Comparison of ENCODE assay signal across 11 cellular contexts in the genomic region with DNA sequence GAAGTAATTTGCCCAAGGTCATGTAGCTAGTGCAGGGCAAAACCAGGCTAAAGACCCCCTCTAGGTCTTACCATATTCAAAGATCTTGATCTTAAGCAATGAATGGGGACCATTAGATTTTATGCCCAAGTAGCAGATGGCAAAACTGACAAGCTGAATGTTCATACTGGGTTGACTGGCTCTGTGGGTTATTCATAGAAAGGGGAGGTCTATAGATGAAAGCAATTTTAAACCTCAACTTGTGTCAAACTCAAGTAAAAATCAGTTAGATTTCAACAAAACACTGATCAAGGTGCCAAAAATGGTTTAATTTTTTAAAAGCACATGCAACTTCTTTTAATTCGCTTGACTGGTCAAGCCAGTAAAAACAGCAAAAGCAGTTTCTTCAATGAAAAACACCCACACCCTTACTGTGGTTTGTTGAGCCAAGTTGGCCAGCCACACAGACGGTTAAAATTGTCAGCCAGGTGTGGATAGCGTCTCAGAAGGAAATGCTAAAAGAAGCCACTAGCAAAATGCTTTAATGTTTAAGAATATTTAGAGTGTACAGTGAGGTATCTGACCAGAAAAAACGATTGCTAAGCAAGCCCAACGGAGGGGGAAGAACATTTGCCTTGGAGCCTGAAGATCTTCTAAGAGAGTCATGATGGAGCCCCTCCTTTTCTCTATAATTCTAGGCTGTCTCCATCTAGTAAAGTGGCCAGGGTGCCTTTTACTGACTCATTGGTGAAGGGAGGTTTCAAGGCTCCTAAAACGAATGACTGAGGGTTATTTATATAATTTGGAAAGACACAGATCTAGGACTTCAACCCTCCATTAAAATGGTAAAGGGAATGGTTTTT.
A peak's percentile ranks its signal among the peaks of the same experiment; 100 is the strongest.
DNase-seq lines count a peak whose midpoint lies in the region; ATAC-seq and TF ChIP-seq lines count a peak whose summit lies in the region.
"Had no signal": no experiment of that assay in that cellular context is flagged by ENCODE, and none has a peak within 500 bp of the region (broad histone marks: within the 10 kb centered on the region; RNA-seq: fewer than 3 reads in every experiment).

No MANE protein-coding gene starts in this region.

- H3K9me2 ChIP-seq in SK-N-SH = no peaks in the 10 kb centered on the region

- TF ChIP-seq RAD21 in SK-N-SH (IDR thresholded peaks at IDR 0.05; ENCODE audit: low read length) = no peak

- no peak for TF ChIP-seq EP300 in SK-N-SH (IDR thresholded peaks at IDR 0.05; ENCODE audit: borderline replicate concordance in 1 of 2, low read depth in 1 of 2, low read length in 1 of 2)

- H3K27ac Mint-ChIP-seq in IgD-negative memory B cell (no peak overlapping the region), natural killer cell (no peak overlapping the region)

- WGBS in SK-N-SH (ENCODE audit: low lambda C conversion rate) = 41% methylated on average over 6 of the region's 6 CpGs

- H3K4me3 ChIP-seq in GM12864 (ENCODE audit: low read depth, low read length) (no peak overlapping the region), SK-N-SH (ENCODE audit: low read depth in 2 of 2, low read length in 1 of 2) (no peak overlapping the region), A673 (ENCODE audit: low read depth, low read length, poor library complexity, severe bottlenecking) (no peak overlapping the region)

- POLR2A ChIA-PET in SK-N-SH (lab: Yijun Ruan, JAX) (no interaction called here), A673 (lab: Charles Lee; ENCODE audit: low non-redundant PET) (no interaction called here)

- peaks cover 19 to 28% (median 26%) of the 10 kb centered on the region in 3 donors for H3K4me1 Mint-ChIP-seq in IgD-negative memory B cell
- H3K4me1 Mint-ChIP-seq in natural killer cell = no peaks in the 10 kb centered on the region

- H3K4me1 ChIP-seq in SK-N-SH (ENCODE audit: control insufficient read depth in 1 of 2, insufficient read depth in 2 of 2, low read depth in 1 of 2, low read length in 1 of 2) (no peaks in the 10 kb centered on the region), A673 (ENCODE audit: insufficient read depth, low read length, poor library complexity, severe bottlenecking) (no peaks in the 10 kb centered on the region)

- H4K20me1 ChIP-seq in SK-N-SH (ENCODE audit: insufficient read depth) = no peaks in the 10 kb centered on the region

- intact Hi-C loops in A673 (cut with micrococcal nuclease; ENCODE audit: unreplicated experiment) (no loop called here), natural killer cell (cut with micrococcal nuclease) (no loop called here)

- no TSS peak for BruUV-seq in A673 (replicated peaks; lab: Mats Ljungman, UMichigan)

- H3K27me3 ChIP-seq in SK-N-SH (ENCODE audit: insufficient read depth) (no peaks in the 10 kb centered on the region), A673 (replicated peaks; ENCODE audit: insufficient read depth, low read depth, low read length, poor library complexity) (no peaks in the 10 kb centered on the region)

- H3K27ac ChIP-seq in SK-N-SH (ENCODE audit: low read depth in 2 of 2, low read length in 1 of 2) = no peak overlapping the region
- no peak overlapping the region for H3K27ac ChIP-seq in A673 (ENCODE audit: low read depth, low read length, poor library complexity, severe bottlenecking)

- H3F3A ChIP-seq in SK-N-SH (replicated peaks; ENCODE audit: insufficient read depth) = no peaks in the 10 kb centered on the region

- H3K4me3 Mint-ChIP-seq in IgD-negative memory B cell (peak overlapping the region in 3 of 4 donors; percentile 8 to 86 (median 81)), natural killer cell (no peak overlapping the region)

- H3K9ac ChIP-seq in SK-N-SH = no peak overlapping the region

- H3K36me3 Mint-ChIP-seq in IgD-negative memory B cell (no peaks in the 10 kb centered on the region), natural killer cell (no peaks in the 10 kb centered on the region)

- no peak overlapping the region for H3K4me2 ChIP-seq in SK-N-SH

- H3K36me3 ChIP-seq in SK-N-SH (replicated peaks in 1 of 2; ENCODE audit: control insufficient read depth in 1 of 2, insufficient read depth in 2 of 2, low read length in 1 of 2) (no peaks in the 10 kb centered on the region), A673 (ENCODE audit: insufficient read depth, low read length, poor library complexity, severe bottlenecking) (no peaks in the 10 kb centered on the region)

- H3K9me3 Mint-ChIP-seq in IgD-negative memory B cell (peaks cover 2 to 8% (median 6%) of the 10 kb centered on the region in 3 donors), natural killer cell (peaks cover 3 to 4% of the 10 kb centered on the region in 2 donors)

- CTCF ChIA-PET in SK-N-SH (lab: Yijun Ruan, JAX) = no interaction called here
- CTCF ChIA-PET in A673 (lab: Charles Lee) = no interaction called here

- H3K79me2 ChIP-seq in SK-N-SH (ENCODE audit: insufficient read depth) = no peaks in the 10 kb centered on the region

- no peak overlapping the region for H2AFZ ChIP-seq in SK-N-SH (ENCODE audit: low read depth)

- DNase-seq in GM12864 (ENCODE audit: low read depth) = peak; percentile 57
- no peak for DNase-seq in SK-N-SH
- no peak for DNase-seq in A673 (ENCODE audit: low spot score)
- no peak for DNase-seq in hypothalamus (lab: John Stamatoyannopoulos, UW)
- DNase-seq in natural killer cell = no peak
- DNase-seq: activated CD8-positive, alpha-beta memory T cell treated with anti-CD3 and anti-CD28 coated beads, Interleukin-2, amount 50 U/mL, for 48 hours; NK-92 treated with Interleukin-12 subunit alpha and Interleukin-12 subunit beta, amount 100 ng/mL, for 24 hours had no signal

- H3K9me3 ChIP-seq in SK-N-SH (no peaks in the 10 kb centered on the region), A673 (ENCODE audit: low read depth, low read length, poor library complexity, severe bottlenecking) (no peaks in the 10 kb centered on the region)

- H3K27me3 Mint-ChIP-seq in IgD-negative memory B cell = no peaks in the 10 kb centered on the region
- no peaks in the 10 kb centered on the region for H3K27me3 Mint-ChIP-seq in natural killer cell (ENCODE audit: low read depth in 2 of 2)

- TF ChIP-seq CTCF in GM12864 (IDR thresholded peaks at IDR 0.05; ENCODE audit: low read depth, low read length, missing control alignments) (no peak), SK-N-SH (IDR thresholded peaks at IDR 0.05) (no peak), A673 (conservative IDR thresholded peaks at IDR 0.05; ENCODE audit: low read depth, low read length) (no peak), natural killer cell (IDR thresholded peaks at IDR 0.05) (no peak)

- ATAC-seq in GM19468 (IDR thresholded peaks at IDR 0.05; ENCODE audit: extremely low read depth, unreplicated experiment) = peak; percentile 71
- ATAC-seq in HG02943 (IDR thresholded peaks at IDR 0.05; ENCODE audit: low read depth, unreplicated experiment) = peak; percentile 83
- ATAC-seq in natural killer cell = no peak
- ATAC-seq: HCT116 had no signal

TF ChIP-seq in SK-N-SH, 30 proteins besides CTCF, POLR2A, EP300 and RAD21:
- TF ChIP-seq, protein P1, sequence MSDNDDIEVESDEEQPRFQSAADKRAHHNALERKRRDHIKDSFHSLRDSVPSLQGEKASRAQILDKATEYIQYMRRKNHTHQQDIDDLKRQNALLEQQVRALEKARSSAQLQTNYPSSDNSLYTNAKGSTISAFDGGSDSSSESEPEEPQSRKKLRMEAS (IDR thresholded peaks at IDR 0.05; ENCODE audit: low read depth) = no peak
- TF ChIP-seq FOXJ3 (CRISPR knock-in tag; IDR thresholded peaks at IDR 0.05) (no peak), GATA2 (CRISPR knock-in tag; IDR thresholded peaks at IDR 0.05) (no peak), FOSL2 (IDR thresholded peaks at IDR 0.05; ENCODE audit: borderline replicate concordance, low read depth) (no peak), SIN3A (IDR thresholded peaks at IDR 0.05; ENCODE audit: borderline replicate concordance, low read depth, low read length) (no peak), TEAD4 (IDR thresholded peaks at IDR 0.05; ENCODE audit: borderline replicate concordance, insufficient read depth) (no peak), NRF1 (IDR thresholded peaks at IDR 0.05; ENCODE audit: low read depth, low read length) (no peak), NFIC (IDR thresholded peaks at IDR 0.05; ENCODE audit: borderline replicate concordance) (no peak), RFX5 (IDR thresholded peaks at IDR 0.05; ENCODE audit: low read length) (no peak), FOXM1 (IDR thresholded peaks at IDR 0.05; ENCODE audit: low read depth) (no peak)
- TF ChIP-seq, protein P2, sequence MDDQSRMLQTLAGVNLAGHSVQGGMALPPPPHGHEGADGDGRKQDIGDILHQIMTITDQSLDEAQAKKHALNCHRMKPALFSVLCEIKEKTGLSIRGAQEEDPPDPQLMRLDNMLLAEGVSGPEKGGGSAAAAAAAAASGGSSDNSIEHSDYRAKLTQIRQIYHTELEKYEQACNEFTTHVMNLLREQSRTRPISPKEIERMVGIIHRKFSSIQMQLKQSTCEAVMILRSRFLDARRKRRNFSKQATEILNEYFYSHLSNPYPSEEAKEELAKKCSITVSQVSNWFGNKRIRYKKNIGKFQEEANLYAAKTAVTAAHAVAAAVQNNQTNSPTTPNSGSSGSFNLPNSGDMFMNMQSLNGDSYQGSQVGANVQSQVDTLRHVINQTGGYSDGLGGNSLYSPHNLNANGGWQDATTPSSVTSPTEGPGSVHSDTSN (IDR thresholded peaks at IDR 0.05) = no peak

Comparison
In these comparisons a context has a peak if more than half of its experiments do, and no peak if none do; other contexts are left out.
1. ATAC-seq: peak in GM19468 (single experiment) and HG02943 (single experiment); none in natural killer cell (0 of 3).